Comparison of ENCODE assay signal across 1 cellular context in the genomic region with DNA sequence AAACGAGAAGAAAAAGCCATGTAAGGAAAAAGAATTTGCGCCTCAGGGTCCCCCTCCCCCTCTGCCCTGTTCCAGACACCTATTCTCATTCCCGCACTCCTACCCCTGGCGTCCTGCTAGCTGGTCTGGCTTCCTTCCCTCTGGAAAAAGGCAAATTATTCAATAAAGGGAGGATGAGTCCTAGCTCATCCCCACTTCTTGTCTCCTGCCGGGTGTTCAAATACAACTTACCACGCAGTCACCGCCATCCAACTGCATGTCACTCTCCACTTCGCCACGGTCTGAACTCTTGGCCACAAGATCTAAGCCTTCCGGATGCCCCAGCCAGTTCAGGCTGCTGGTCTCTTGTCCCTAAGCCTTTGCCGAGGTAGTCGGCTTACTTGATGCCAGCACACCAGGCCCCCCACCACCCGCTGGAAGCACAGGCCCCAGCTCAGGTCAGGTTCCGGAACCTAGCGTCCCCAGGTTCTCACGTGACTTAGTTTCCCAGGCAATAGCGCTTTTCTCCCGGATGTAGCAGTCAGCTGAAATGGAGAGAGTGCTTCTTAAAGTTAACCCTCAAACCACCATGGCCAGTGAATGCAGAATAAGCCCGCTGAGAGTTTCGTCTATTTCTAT.
TF ChIP-seq lines count a peak whose summit lies in the region.

No MANE protein-coding gene starts in this region.

TF ChIP-seq in HepG2, 621 proteins besides CTCF, POLR2A, EP300 and RAD21 (continued from another document and continues in another):
- no peak for TF ChIP-seq HNF1A (IDR thresholded peaks at IDR 0.05; ENCODE audit: low read depth)
- no peak for TF ChIP-seq HNF1A (CRISPR knock-in tag; IDR thresholded peaks at IDR 0.05; ENCODE audit: borderline replicate concordance)
- TF ChIP-seq HDAC6 (IDR thresholded peaks at IDR 0.05; ENCODE audit: low read depth, low read length): no peak
- TF ChIP-seq RXRA (CRISPR knock-in tag; IDR thresholded peaks at IDR 0.05): no peak
- TF ChIP-seq POLR2G (IDR thresholded peaks at IDR 0.05; ENCODE audit: low read depth, low read length): peak; percentile 55; the same call in 1 of the 2 replicates
- TF ChIP-seq ZNF883 (CRISPR knock-in tag; IDR thresholded peaks at IDR 0.05; ENCODE audit: not compliant biosample characterization): no peak
- no peak for TF ChIP-seq ZNF557 (CRISPR knock-in tag; IDR thresholded peaks at IDR 0.05)
- peak; percentile 36; the same call in 1 of the 2 replicates for TF ChIP-seq ZNF788 (CRISPR knock-in tag; IDR thresholded peaks at IDR 0.05; ENCODE audit: borderline replicate concordance)
- peak; percentile 33; the same call in 1 of the 2 replicates for TF ChIP-seq MAX (IDR thresholded peaks at IDR 0.05)
- no peak for TF ChIP-seq ZNF672 (CRISPR knock-in tag; IDR thresholded peaks at IDR 0.05)
- TF ChIP-seq MED8 (CRISPR knock-in tag; IDR thresholded peaks at IDR 0.05; ENCODE audit: insufficient replicate concordance): no peak
- TF ChIP-seq SMAD3 (CRISPR knock-in tag; IDR thresholded peaks at IDR 0.05): no peak
- no peak for TF ChIP-seq EEA1 (CRISPR knock-in tag; IDR thresholded peaks at IDR 0.05; ENCODE audit: borderline replicate concordance)
- no peak for TF ChIP-seq ZMAT5 (CRISPR knock-in tag; IDR thresholded peaks at IDR 0.05; ENCODE audit: borderline replicate concordance, low read depth)
- TF ChIP-seq RFX3 (CRISPR knock-in tag; IDR thresholded peaks at IDR 0.05): peak; percentile 54
- TF ChIP-seq FOXA1 (IDR thresholded peaks at IDR 0.05): no peak
- no peak for TF ChIP-seq FOXA1 (CRISPR knock-in tag; IDR thresholded peaks at IDR 0.05)
- no peak for TF ChIP-seq MTA1 (CRISPR knock-in tag; IDR thresholded peaks at IDR 0.05; ENCODE audit: borderline replicate concordance)
- TF ChIP-seq, protein P1, sequence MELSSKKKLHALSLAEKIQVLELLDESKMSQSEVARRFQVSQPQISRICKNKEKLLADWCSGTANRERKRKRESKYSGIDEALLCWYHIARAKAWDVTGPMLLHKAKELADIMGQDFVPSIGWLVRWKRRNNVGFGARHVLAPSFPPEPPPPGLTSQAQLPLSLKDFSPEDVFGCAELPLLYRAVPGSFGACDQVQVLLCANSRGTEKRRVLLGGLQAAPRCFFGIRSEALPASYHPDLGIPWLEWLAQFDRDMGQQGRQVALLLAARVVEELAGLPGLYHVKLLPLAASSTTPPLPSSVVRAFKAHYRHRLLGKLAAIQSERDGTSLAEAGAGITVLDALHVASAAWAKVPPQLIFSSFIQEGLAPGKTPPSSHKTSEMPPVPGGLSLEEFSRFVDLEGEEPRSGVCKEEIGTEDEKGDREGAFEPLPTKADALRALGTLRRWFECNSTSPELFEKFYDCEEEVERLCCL (CRISPR knock-in tag; IDR thresholded peaks at IDR 0.05; ENCODE audit: borderline replicate concordance): no peak
- TF ChIP-seq ZNF460 (CRISPR knock-in tag; IDR thresholded peaks at IDR 0.05; ENCODE audit: borderline replicate concordance): no peak
- no peak for TF ChIP-seq TRIM22 (IDR thresholded peaks at IDR 0.05)
- TF ChIP-seq ZNF501 (CRISPR knock-in tag; IDR thresholded peaks at IDR 0.05): no peak
- TF ChIP-seq ZNF143 (CRISPR knock-in tag; IDR thresholded peaks at IDR 0.05): no peak
- TF ChIP-seq NONO (IDR thresholded peaks at IDR 0.05): no peak
- TF ChIP-seq NONO (CRISPR knock-in tag; conservative IDR thresholded peaks at IDR 0.05): 0 out of 2 replicates have a peak, but pooled peaks have one; percentile 35
- TF ChIP-seq TFAP4 (IDR thresholded peaks at IDR 0.05; ENCODE audit: borderline replicate concordance, low read depth): peak; percentile 99
- peak; percentile 36; the same call in 1 of the 2 replicates for TF ChIP-seq UBTF (CRISPR knock-in tag; IDR thresholded peaks at IDR 0.05)
- no peak for TF ChIP-seq SIN3B (IDR thresholded peaks at IDR 0.05; ENCODE audit: low read length)
- TF ChIP-seq, protein P2, sequence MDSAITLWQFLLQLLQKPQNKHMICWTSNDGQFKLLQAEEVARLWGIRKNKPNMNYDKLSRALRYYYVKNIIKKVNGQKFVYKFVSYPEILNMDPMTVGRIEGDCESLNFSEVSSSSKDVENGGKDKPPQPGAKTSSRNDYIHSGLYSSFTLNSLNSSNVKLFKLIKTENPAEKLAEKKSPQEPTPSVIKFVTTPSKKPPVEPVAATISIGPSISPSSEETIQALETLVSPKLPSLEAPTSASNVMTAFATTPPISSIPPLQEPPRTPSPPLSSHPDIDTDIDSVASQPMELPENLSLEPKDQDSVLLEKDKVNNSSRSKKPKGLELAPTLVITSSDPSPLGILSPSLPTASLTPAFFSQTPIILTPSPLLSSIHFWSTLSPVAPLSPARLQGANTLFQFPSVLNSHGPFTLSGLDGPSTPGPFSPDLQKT (CRISPR knock-in tag; IDR thresholded peaks at IDR 0.05; ENCODE audit: borderline replicate concordance): no peak
- TF ChIP-seq, protein P3, sequence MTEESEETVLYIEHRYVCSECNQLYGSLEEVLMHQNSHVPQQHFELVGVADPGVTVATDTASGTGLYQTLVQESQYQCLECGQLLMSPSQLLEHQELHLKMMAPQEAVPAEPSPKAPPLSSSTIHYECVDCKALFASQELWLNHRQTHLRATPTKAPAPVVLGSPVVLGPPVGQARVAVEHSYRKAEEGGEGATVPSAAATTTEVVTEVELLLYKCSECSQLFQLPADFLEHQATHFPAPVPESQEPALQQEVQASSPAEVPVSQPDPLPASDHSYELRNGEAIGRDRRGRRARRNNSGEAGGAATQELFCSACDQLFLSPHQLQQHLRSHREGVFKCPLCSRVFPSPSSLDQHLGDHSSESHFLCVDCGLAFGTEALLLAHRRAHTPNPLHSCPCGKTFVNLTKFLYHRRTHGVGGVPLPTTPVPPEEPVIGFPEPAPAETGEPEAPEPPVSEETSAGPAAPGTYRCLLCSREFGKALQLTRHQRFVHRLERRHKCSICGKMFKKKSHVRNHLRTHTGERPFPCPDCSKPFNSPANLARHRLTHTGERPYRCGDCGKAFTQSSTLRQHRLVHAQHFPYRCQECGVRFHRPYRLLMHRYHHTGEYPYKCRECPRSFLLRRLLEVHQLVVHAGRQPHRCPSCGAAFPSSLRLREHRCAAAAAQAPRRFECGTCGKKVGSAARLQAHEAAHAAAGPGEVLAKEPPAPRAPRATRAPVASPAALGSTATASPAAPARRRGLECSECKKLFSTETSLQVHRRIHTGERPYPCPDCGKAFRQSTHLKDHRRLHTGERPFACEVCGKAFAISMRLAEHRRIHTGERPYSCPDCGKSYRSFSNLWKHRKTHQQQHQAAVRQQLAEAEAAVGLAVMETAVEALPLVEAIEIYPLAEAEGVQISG (CRISPR knock-in tag; IDR thresholded peaks at IDR 0.05): peak; percentile 43; the same call in 1 of the 2 replicates
- TF ChIP-seq ZFAT (CRISPR knock-in tag; conservative IDR thresholded peaks at IDR 0.05): no peak
- TF ChIP-seq XRCC5 (optimal IDR thresholded peaks at IDR 0.05; ENCODE audit: low read length): no peak
- TF ChIP-seq ZNF296 (CRISPR knock-in tag; conservative IDR thresholded peaks at IDR 0.05): no peak
- TF ChIP-seq SP2 (CRISPR knock-in tag; IDR thresholded peaks at IDR 0.05): no peak
- TF ChIP-seq U2AF1 (optimal IDR thresholded peaks at IDR 0.05; ENCODE audit: low read depth, low read length): no peak
- TF ChIP-seq, protein P4, sequence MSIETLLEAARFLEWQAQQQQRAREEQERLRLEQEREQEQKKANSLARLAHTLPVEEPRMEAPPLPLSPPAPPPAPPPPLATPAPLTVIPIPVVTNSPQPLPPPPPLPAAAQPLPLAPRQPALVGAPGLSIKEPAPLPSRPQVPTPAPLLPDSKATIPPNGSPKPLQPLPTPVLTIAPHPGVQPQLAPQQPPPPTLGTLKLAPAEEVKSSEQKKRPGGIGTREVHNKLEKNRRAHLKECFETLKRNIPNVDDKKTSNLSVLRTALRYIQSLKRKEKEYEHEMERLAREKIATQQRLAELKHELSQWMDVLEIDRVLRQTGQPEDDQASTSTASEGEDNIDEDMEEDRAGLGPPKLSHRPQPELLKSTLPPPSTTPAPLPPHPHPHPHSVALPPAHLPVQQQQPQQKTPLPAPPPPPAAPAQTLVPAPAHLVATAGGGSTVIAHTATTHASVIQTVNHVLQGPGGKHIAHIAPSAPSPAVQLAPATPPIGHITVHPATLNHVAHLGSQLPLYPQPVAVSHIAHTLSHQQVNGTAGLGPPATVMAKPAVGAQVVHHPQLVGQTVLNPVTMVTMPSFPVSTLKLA (IDR thresholded peaks at IDR 0.05): no peak
- TF ChIP-seq TGIF2 (CRISPR knock-in tag; IDR thresholded peaks at IDR 0.05): 0 out of 2 replicates have a peak, but pooled peaks have one; percentile 15
- peak; percentile 71; the same call in 1 of the 2 replicates for TF ChIP-seq GATAD1 (CRISPR knock-in tag; IDR thresholded peaks at IDR 0.05)
- TF ChIP-seq POLR2AphosphoS2 (IDR thresholded peaks at IDR 0.05; ENCODE audit: low read depth, low read length): no peak
- TF ChIP-seq SAP130 (CRISPR knock-in tag; IDR thresholded peaks at IDR 0.05; ENCODE audit: low read depth): peak; percentile 80
- no peak for TF ChIP-seq KLF16 (CRISPR knock-in tag; IDR thresholded peaks at IDR 0.05)
- TF ChIP-seq ZFX (CRISPR knock-in tag; IDR thresholded peaks at IDR 0.05; ENCODE audit: low read depth): peak; percentile 90
- TF ChIP-seq MTA3 (CRISPR knock-in tag; IDR thresholded peaks at IDR 0.05): no peak
- TF ChIP-seq ZFY (CRISPR knock-in tag; IDR thresholded peaks at IDR 0.05): peak; percentile 84
- TF ChIP-seq CBX5 (CRISPR knock-in tag; IDR thresholded peaks at IDR 0.05; ENCODE audit: borderline replicate concordance): no peak
- peak; percentile 51; the same call in 1 of the 2 replicates for TF ChIP-seq HDAC1 (CRISPR knock-in tag; IDR thresholded peaks at IDR 0.05)
- no peak for TF ChIP-seq MAFK (conservative IDR thresholded peaks at IDR 0.05 in 1 of 2, IDR thresholded peaks at IDR 0.05 in 1 of 2; ENCODE audit: low read length in 2 of 2)
- TF ChIP-seq SOX6 (IDR thresholded peaks at IDR 0.05): no peak
- TF ChIP-seq SOX6 (CRISPR knock-in tag; IDR thresholded peaks at IDR 0.05): no peak; the same call in 1 of the 2 replicates
- peak; percentile 53; the same call in 1 of the 2 replicates for TF ChIP-seq ELF1 (CRISPR knock-in tag; IDR thresholded peaks at IDR 0.05)
